8 cellular contexts compared by ENCODE assay signal in the genomic region with DNA sequence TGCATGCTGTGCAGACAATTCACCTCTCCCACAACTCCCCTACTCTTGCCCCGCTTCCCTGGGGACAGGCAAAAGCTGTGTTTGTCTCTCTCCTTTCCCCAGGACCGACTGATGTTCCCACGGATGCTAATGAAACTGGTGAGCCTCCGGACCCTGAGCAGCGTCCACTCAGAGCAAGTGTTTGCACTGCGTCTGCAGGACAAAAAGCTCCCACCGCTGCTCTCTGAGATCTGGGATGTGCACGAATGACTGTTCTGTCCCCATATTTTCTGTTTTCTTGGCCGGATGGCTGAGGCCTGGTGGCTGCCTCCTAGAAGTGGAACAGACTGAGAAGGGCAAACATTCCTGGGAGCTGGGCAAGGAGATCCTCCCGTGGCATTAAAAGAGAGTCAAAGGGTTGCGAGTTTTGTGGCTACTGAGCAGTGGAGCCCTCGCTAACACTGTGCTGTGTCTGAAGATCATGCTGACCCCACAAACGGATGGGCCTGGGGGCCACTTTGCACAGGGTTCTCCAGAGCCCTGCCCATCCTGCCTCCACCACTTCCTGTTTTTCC. TPM values are rescaled to one million over a fixed set of nuclear protein-coding genes. Genes with fewer than 3 reads are reported as not detected.
DNase-seq lines count a peak whose midpoint lies in the region; ATAC-seq, FAIRE-seq and TF ChIP-seq lines count a peak whose summit lies in the region.

No MANE protein-coding gene starts in this region.

- TF ChIP-seq CTCF in heart left ventricle (IDR thresholded peaks at IDR 0.05) (no peak), GM12878 (IDR thresholded peaks at IDR 0.05 in 2 of 3, conservative IDR thresholded peaks at IDR 0.05 in 1 of 3; ENCODE audit: control insufficient read depth in 2 of 3, extremely low read depth in 1 of 3, insufficient read depth in 1 of 3, low read depth in 3 of 3, low read length in 3 of 3) (no peak), uterus (IDR thresholded peaks at IDR 0.05) (no peak)

- H4K20me1 ChIP-seq in GM12878 (ENCODE audit: control insufficient read depth, insufficient read depth) = no peaks in the 10 kb centered on the region

- POLR2A ChIA-PET in GM12878 (lab: Charles Lee) = interaction anchor here (1.0 to 1.1 kb wide), 2 partner anchors 8 to 54 kb away, joined by 3 to 6 read pairs; no protein-coding TSS in a partner anchor

- RAD21 ChIA-PET in GM12878 (lab: Charles Lee; ENCODE audit: unreplicated experiment) = no interaction called here

- no peak for TF ChIP-seq RAD21 in GM12878 (IDR thresholded peaks at IDR 0.05; ENCODE audit: insufficient read depth, low read depth, low read length)

- WGBS in heart left ventricle, 4 donors = 55 to 60% (median 57%) methylated on average over 12 to 13 of the region's 13 CpGs
- 67% methylated on average over 13 of the region's 13 CpGs for WGBS in GM12878 (ENCODE audit: insufficient coverage, insufficient replicate concordance, low lambda C conversion rate, missing lambda C conversion rate)

- H3K4me1 ChIP-seq in heart left ventricle = peaks cover 0 to 59% (median 40%) of the 10 kb centered on the region in 12 donors
- peaks cover 23% of the 10 kb centered on the region for H3K4me1 ChIP-seq in GM12878 (ENCODE audit: control insufficient read depth, insufficient read depth, low read length)
- H3K4me1 ChIP-seq in mucosa of stomach (ENCODE audit: control insufficient read depth, insufficient read depth, low read length) = peaks cover 58% of the 10 kb centered on the region
- peaks cover 0 to 4% of the 10 kb centered on the region in 2 donors for H3K4me1 ChIP-seq in uterus

- H3K27me3 ChIP-seq in heart left ventricle = no peaks in the 10 kb centered on the region
- no peaks in the 10 kb centered on the region for H3K27me3 ChIP-seq in GM12878 (replicated peaks in 1 of 2; ENCODE audit: control insufficient read depth in 2 of 2, insufficient read depth in 2 of 2, low read length in 1 of 2)
- no peaks in the 10 kb centered on the region for H3K27me3 ChIP-seq in mucosa of stomach (ENCODE audit: control insufficient read depth, insufficient read depth, low read length)
- no peaks in the 10 kb centered on the region for H3K27me3 ChIP-seq in uterus

- in situ Hi-C loops in GM12878 (cut with MboI) = no loop called here

- no TSS peak for BruUV-seq in GM12878 (replicated peaks; lab: Mats Ljungman, UMichigan)

- H3K4me3 ChIP-seq in heart left ventricle (peak overlapping the region in 9 of 12 donors; percentile 69 to 95 (median 91)), GM12878 (peak overlapping the region; percentile 78; the same call in 1 of the 2 replicates), mucosa of stomach (ENCODE audit: low read length) (peak overlapping the region; percentile 62), uterus (peak overlapping the region; percentile 74 to 86)

- peaks cover 30% of the 10 kb centered on the region for H3K79me2 ChIP-seq in GM12878 (ENCODE audit: control insufficient read depth, insufficient read depth, low read length)

- FAIRE-seq in GM12878 (lab: Jason Lieb, UNC) = no peak

- H3K36me3 ChIP-seq in heart left ventricle = peaks cover 0 to 6% (median 0%) of the 10 kb centered on the region in 9 donors
- no peaks in the 10 kb centered on the region for H3K36me3 ChIP-seq in GM12878 (ENCODE audit: control insufficient read depth in 2 of 2, insufficient read depth in 2 of 2, low read length in 1 of 2)
- no peaks in the 10 kb centered on the region for H3K36me3 ChIP-seq in mucosa of stomach (ENCODE audit: control insufficient read depth, insufficient read depth, low read length)
- no peaks in the 10 kb centered on the region for H3K36me3 ChIP-seq in uterus

- intact Hi-C loops in heart left ventricle (cut with DNase I) = loop anchor here in 1 of 10 donors (2.0 kb wide), 1 partner anchor 86 kb away; no protein-coding TSS in a partner anchor
- intact Hi-C loops in cardiac septum (cut with DNase I) = loop anchor here (2.0 kb wide), 1 partner anchor 140 kb away; the partner anchor contains the start of gene SLC39A13
- intact Hi-C loops in GM12878 (cut with micrococcal nuclease; ENCODE audit: unreplicated experiment) = loop anchor here (1.0 kb wide), 2 partner anchors 54 to 91 kb away; partner anchors contain the start of gene DDB2
- intact Hi-C loops in uterus (cut with DNase I; ENCODE audit: low total_unique reads) = loop anchor here (5.0 to 10.0 kb wide), 2 partner anchors 94 to 381 kb away; partner anchors contain the start of gene ARFGAP2

- no peak for ATAC-seq in heart left ventricle
- ATAC-seq in GM12878 = no peak

- SMC1A ChIA-PET in GM12878 (lab: Charles Lee; ENCODE audit: uncharacterized antibody, unreplicated experiment) = interaction anchor here (0.6 kb wide), 1 partner anchor 573 kb away, joined by 3 read pairs; no protein-coding TSS in a partner anchor

- H3K9ac ChIP-seq in GM12878 (ENCODE audit: control insufficient read depth, insufficient read depth, low read length) = peak overlapping the region; percentile 78
- H3K9ac ChIP-seq in mucosa of stomach (ENCODE audit: low read length) = peak overlapping the region; percentile 81

- H3K27ac ChIP-seq in heart left ventricle = peak overlapping the region; percentile 25 to 99 (median 98)
- peak overlapping the region; percentile 79 for H3K27ac ChIP-seq in GM12878 (ENCODE audit: control insufficient read depth, insufficient read depth)
- H3K27ac ChIP-seq in uterus = peak overlapping the region; percentile 95 to 97

- H3K9me3 ChIP-seq in heart left ventricle = no peaks in the 10 kb centered on the region
- H3K9me3 ChIP-seq in GM12878 (replicated peaks; ENCODE audit: control insufficient read depth, insufficient read depth, low read length) = no peaks in the 10 kb centered on the region
- H3K9me3 ChIP-seq in mucosa of stomach (ENCODE audit: control insufficient read depth, low read length) = no peaks in the 10 kb centered on the region
- no peaks in the 10 kb centered on the region for H3K9me3 ChIP-seq in uterus

- TF ChIP-seq POLR2A in heart left ventricle (IDR thresholded peaks at IDR 0.05) = peak in 1 of 2 donors; percentile 6
- no peak for TF ChIP-seq POLR2A in GM12878 (IDR thresholded peaks at IDR 0.05; ENCODE audit: low read depth, low read length)
- TF ChIP-seq POLR2A in uterus (IDR thresholded peaks at IDR 0.05) = no peak

- TF ChIP-seq EP300 in GM12878 (IDR thresholded peaks at IDR 0.05; ENCODE audit: borderline replicate concordance in 1 of 2, control insufficient read depth in 1 of 2, low read depth in 2 of 2, low read length in 2 of 2) = no peak

- CTCF ChIA-PET in GM12878 (lab: Yijun Ruan, JAX) = interaction anchor here (1.0 to 1.4 kb wide), 3 partner anchors 9 to 89 kb away, joined by 3 to 7 read pairs (median 3); partner anchors contain the start of gene NR1H3

- DNase-seq in heart left ventricle (no peak), cardiac septum (ENCODE audit: low spot score) (no peak), GM12878 (ENCODE audit: low read depth, low spot score) (no peak), uterus (no peak), germinal center (ENCODE audit: low spot score) (no peak), NCI-H524 (lab: John Stamatoyannopoulos, UW) (no peak), cortex of kidney (lab: John Stamatoyannopoulos, UW) (no peak)

- H2AFZ ChIP-seq in GM12878 (ENCODE audit: control insufficient read depth, low read depth, low read length) = peak overlapping the region; percentile 94

- peak overlapping the region; percentile 89 for H3K4me2 ChIP-seq in GM12878 (ENCODE audit: control insufficient read depth, insufficient read depth)

RNA-seq across cellular contexts. Expression of gene MADD, which starts 1.4 kb away (rescaled TPM):
- total RNA-seq in heart left ventricle (10 to 100 TPM; 30.1 to 60.6 (median 42.0) TPM), cardiac septum (33.1 TPM), GM12878 (2014; rRNA removed) (17.1 and 19.2 TPM in 2 replicates), GM12878 (2014; rRNA removed; fragmentation: Illumina TruSeq; extraction: Trizol) (14.9 and 15.6 TPM in 2 replicates), GM12878 (2021) (33.8 and 35.3 TPM in 2 replicates), uterus (100 to 1,000 TPM in 1 of 4 donors, 10 to 100 TPM in 3; 26.8 to 234 (median 47.2) TPM)
- polyA plus RNA-seq in heart left ventricle (10 to 100 TPM; 22.6 to 37.5 TPM), GM12878 (2011; rRNA removed) (14.4 and 26.5 TPM in 2 replicates), GM12878 (2014; fragmentation: Illumina TruSeq; extraction: Trizol) (16.8 and 22.8 TPM in 2 replicates), GM12878 (2014; fragmentation: Nextera tagmentation; extraction: Ambion mirVana) (1 to 10 TPM in 1 of 2 experiments, under 1 TPM in 1; 0.47 to 1.6 TPM), GM12878 (2014; rRNA removed) (28.0 and 35.4 TPM in 2 replicates), GM12878 (2016; fragmentation: Nextera tagmentation; extraction: Ambion mirVana) (10 to 100 TPM; 15.1 to 16.0 TPM)
- total RNA-seq in GM12878 (2013; cell fraction: nucleolus; rRNA removed) = 59.9 and 70.7 TPM in 2 replicates
- polyA plus RNA-seq in GM12878 (2011; ENCODE audit: low read depth) = 15.8 TPM
- 26.3 and 42.3 TPM in 2 replicates for polyA plus RNA-seq in GM12878 (2011; cell fraction: cytosol; rRNA removed)
- 74.5 and 93.8 TPM in 2 replicates for polyA plus RNA-seq in GM12878 (2011; cell fraction: nucleus; rRNA removed)
- 19.2 and 23.1 TPM in 2 replicates for polyA plus RNA-seq in GM12878 (2012)
- polyA minus RNA-seq in GM12878 (2011; rRNA and poly(A)+ RNA removed) = 34.8 and 40.8 TPM in 2 replicates
- 11.5 and 17.7 TPM in 2 replicates for polyA minus RNA-seq in GM12878 (2011; cell fraction: cytosol; rRNA and poly(A)+ RNA removed)
- polyA minus RNA-seq in GM12878 (2011; cell fraction: nucleus; rRNA and poly(A)+ RNA removed) = 30.0 and 52.7 TPM in 2 replicates

RNA-seq across cellular contexts. Expression of gene NR1H3, which starts 10.7 kb away (rescaled TPM):
- total RNA-seq in heart left ventricle = 10 to 100 TPM in 5 of 9 donors, 1 to 10 TPM in 4; 3.9 to 38.5 (median 11.9) TPM
- 10 to 100 TPM; 11.4 to 17.5 TPM for polyA plus RNA-seq in heart left ventricle
- total RNA-seq in cardiac septum = 7.1 TPM
- 10.7 and 12.1 TPM in 2 replicates for total RNA-seq in GM12878 (2013; cell fraction: nucleolus; rRNA removed)
- total RNA-seq in GM12878 (2014; rRNA removed) = 3.8 and 4.3 TPM in 2 replicates
- 2.9 and 3.4 TPM in 2 replicates for total RNA-seq in GM12878 (2014; rRNA removed; fragmentation: Illumina TruSeq; extraction: Trizol)
- 5.2 TPM in 2 replicates for total RNA-seq in GM12878 (2021)
- 2.7 TPM for polyA plus RNA-seq in GM12878 (2011; ENCODE audit: low read depth)
- 4.1 and 6.2 TPM in 2 replicates for polyA plus RNA-seq in GM12878 (2011; rRNA removed)
- polyA plus RNA-seq in GM12878 (2011; cell fraction: cytosol; rRNA removed) = 8.0 and 9.0 TPM in 2 replicates
- 10.2 and 12.5 TPM in 2 replicates for polyA plus RNA-seq in GM12878 (2011; cell fraction: nucleus; rRNA removed)
- 3.4 and 5.0 TPM in 2 replicates for polyA plus RNA-seq in GM12878 (2012)
- 0.27 and 2.6 TPM in 2 replicates for polyA plus RNA-seq in GM12878 (2014; fragmentation: Illumina TruSeq; extraction: Trizol)
- polyA plus RNA-seq in GM12878 (2014; fragmentation: Nextera tagmentation; extraction: Ambion mirVana) = 1 to 10 TPM; 3.5 to 4.4 TPM
- 4.7 and 4.8 TPM in 2 replicates for polyA plus RNA-seq in GM12878 (2014; rRNA removed)
- polyA plus RNA-seq in GM12878 (2016; fragmentation: Nextera tagmentation; extraction: Ambion mirVana) = 1 to 10 TPM; 5.5 to 8.9 TPM
- polyA minus RNA-seq in GM12878 (2011; rRNA and poly(A)+ RNA removed) = 9.2 and 13.9 TPM in 2 replicates
- 3.2 and 8.5 TPM in 2 replicates for polyA minus RNA-seq in GM12878 (2011; cell fraction: cytosol; rRNA and poly(A)+ RNA removed)
- 2.2 and 3.2 TPM in 2 replicates for polyA minus RNA-seq in GM12878 (2011; cell fraction: nucleus; rRNA and poly(A)+ RNA removed)
- total RNA-seq in uterus = 10 to 100 TPM; 14.1 to 49.0 (median 31.9) TPM

RNA-seq across cellular contexts. Expression of gene ACP2, which starts 19.9 kb away (rescaled TPM):
- 10 to 100 TPM; 18.0 to 60.4 (median 26.6) TPM for total RNA-seq in heart left ventricle
- polyA plus RNA-seq in heart left ventricle = 10 to 100 TPM; 25.3 to 44.7 TPM
- 17.3 TPM for total RNA-seq in cardiac septum
- total RNA-seq in GM12878 (2013; cell fraction: nucleolus; rRNA removed) = 32.3 and 32.4 TPM in 2 replicates
- total RNA-seq in GM12878 (2014; rRNA removed) = 7.2 and 10.6 TPM in 2 replicates
- total RNA-seq in GM12878 (2014; rRNA removed; fragmentation: Illumina TruSeq; extraction: Trizol) = 5.0 and 5.6 TPM in 2 replicates
- 9.6 and 10.3 TPM in 2 replicates for total RNA-seq in GM12878 (2021)
- 10.4 TPM for polyA plus RNA-seq in GM12878 (2011; ENCODE audit: low read depth)
- polyA plus RNA-seq in GM12878 (2011; rRNA removed) = 3.4 and 8.0 TPM in 2 replicates
- polyA plus RNA-seq in GM12878 (2011; cell fraction: cytosol; rRNA removed) = 10.2 and 11.4 TPM in 2 replicates
- polyA plus RNA-seq in GM12878 (2011; cell fraction: nucleus; rRNA removed) = 37.0 and 38.6 TPM in 2 replicates
- polyA plus RNA-seq in GM12878 (2012) = 9.1 and 11.0 TPM in 2 replicates
- polyA plus RNA-seq in GM12878 (2014; fragmentation: Illumina TruSeq; extraction: Trizol) = 3.2 and 6.0 TPM in 2 replicates
- 1 to 10 TPM in 1 of 2 experiments, under 1 TPM in 1; 0.98 to 1.1 TPM for polyA plus RNA-seq in GM12878 (2014; fragmentation: Nextera tagmentation; extraction: Ambion mirVana)
- polyA plus RNA-seq in GM12878 (2014; rRNA removed) = 11.7 and 14.3 TPM in 2 replicates
- polyA plus RNA-seq in GM12878 (2016; fragmentation: Nextera tagmentation; extraction: Ambion mirVana) = 1 to 10 TPM; 6.9 to 7.9 TPM
- polyA minus RNA-seq in GM12878 (2011; rRNA and poly(A)+ RNA removed) = 15.2 and 21.1 TPM in 2 replicates
- polyA minus RNA-seq in GM12878 (2011; cell fraction: cytosol; rRNA and poly(A)+ RNA removed) = 7.9 and 8.9 TPM in 2 replicates
- 21.9 and 35.3 TPM in 2 replicates for polyA minus RNA-seq in GM12878 (2011; cell fraction: nucleus; rRNA and poly(A)+ RNA removed)
- 10 to 100 TPM; 25.6 to 36.6 (median 27.1) TPM for total RNA-seq in uterus

RNA-seq across cellular contexts. Expression of gene DDB2, which starts 53.8 kb away (rescaled TPM):
- total RNA-seq in heart left ventricle = 10 to 100 TPM in 4 of 9 donors, 1 to 10 TPM in 5; 8.0 to 28.5 (median 9.7) TPM
- 10 to 100 TPM in 1 of 2 donors, 1 to 10 TPM in 1; 8.1 to 11.7 TPM for polyA plus RNA-seq in heart left ventricle
- total RNA-seq in cardiac septum = 13.9 TPM
- 320 and 324 TPM in 2 replicates for total RNA-seq in GM12878 (2013; cell fraction: nucleolus; rRNA removed)
- total RNA-seq in GM12878 (2014; rRNA removed) = 114 and 121 TPM in 2 replicates
- total RNA-seq in GM12878 (2014; rRNA removed; fragmentation: Illumina TruSeq; extraction: Trizol) = 109 and 112 TPM in 2 replicates
- total RNA-seq in GM12878 (2021) = 105 and 116 TPM in 2 replicates
- 126 TPM for polyA plus RNA-seq in GM12878 (2011; ENCODE audit: low read depth)
- 168 and 187 TPM in 2 replicates for polyA plus RNA-seq in GM12878 (2011; rRNA removed)
- 192 and 212 TPM in 2 replicates for polyA plus RNA-seq in GM12878 (2011; cell fraction: cytosol; rRNA removed)
- polyA plus RNA-seq in GM12878 (2011; cell fraction: nucleus; rRNA removed) = 381 and 470 TPM in 2 replicates
- polyA plus RNA-seq in GM12878 (2012) = 107 and 126 TPM in 2 replicates
- 110 and 118 TPM in 2 replicates for polyA plus RNA-seq in GM12878 (2014; fragmentation: Illumina TruSeq; extraction: Trizol)
- 100 to 1,000 TPM in 1 of 2 experiments, 10 to 100 TPM in 1; 94.2 to 127 TPM for polyA plus RNA-seq in GM12878 (2014; fragmentation: Nextera tagmentation; extraction: Ambion mirVana)
- 134 and 151 TPM in 2 replicates for polyA plus RNA-seq in GM12878 (2014; rRNA removed)
- polyA plus RNA-seq in GM12878 (2016; fragmentation: Nextera tagmentation; extraction: Ambion mirVana) = 100 to 1,000 TPM; 155 to 157 TPM
- polyA minus RNA-seq in GM12878 (2011; rRNA and poly(A)+ RNA removed) = 105 and 157 TPM in 2 replicates
- 40.4 and 42.6 TPM in 2 replicates for polyA minus RNA-seq in GM12878 (2011; cell fraction: cytosol; rRNA and poly(A)+ RNA removed)
- polyA minus RNA-seq in GM12878 (2011; cell fraction: nucleus; rRNA and poly(A)+ RNA removed) = 99.4 and 119 TPM in 2 replicates
- 10 to 100 TPM; 13.8 to 65.9 (median 23.8) TPM for total RNA-seq in uterus
